In genomic region chr5:136225796-136226195, GRCh38 we compare ENCODE assay signal across 1 cellular context.
TF ChIP-seq lines count a peak whose summit lies in the region.

No MANE protein-coding gene starts in this region.

TF ChIP-seq in H1, 55 proteins besides CTCF, POLR2A, EP300 and RAD21 (continued from another document):
- TF ChIP-seq ATF3 (IDR thresholded peaks at IDR 0.05; ENCODE audit: insufficient read depth, low read depth, low read length) (no peak), KDM4A (IDR thresholded peaks at IDR 0.05; ENCODE audit: low read depth, low read length, severe bottlenecking) (no peak), NRF1 (IDR thresholded peaks at IDR 0.05; ENCODE audit: low read depth, low read length) (no peak), SP1 (IDR thresholded peaks at IDR 0.05; ENCODE audit: low read depth, low read length) (no peak), FOSL1 (IDR thresholded peaks at IDR 0.05; ENCODE audit: insufficient read depth, low read depth, low read length) (no peak), SP4 (IDR thresholded peaks at IDR 0.05; ENCODE audit: low read length) (no peak), ASH2L (IDR thresholded peaks at IDR 0.05; ENCODE audit: low read length) (no peak), RNF2 (IDR thresholded peaks at IDR 0.05; ENCODE audit: borderline replicate concordance, low read depth, low read length, missing control alignments, poor library complexity, severe bottlenecking) (no peak)
